13 cellular contexts compared by ENCODE assay signal in genomic region chr9:89382026-89382986, GRCh38.
DNase-seq lines count a peak whose midpoint lies in the region; ATAC-seq and TF ChIP-seq lines count a peak whose summit lies in the region.
"Had no signal": no experiment of that assay in that cellular context is flagged by ENCODE, and none has a peak within 500 bp of the region (broad histone marks: within the 10 kb centered on the region; RNA-seq: fewer than 3 reads in every experiment).

No MANE protein-coding gene starts in this region.

- H3K9me3 Mint-ChIP-seq in activated CD4-positive, alpha-beta T cell treated with anti-CD3 and anti-CD28 coated beads, Interleukin-2, amount 10 ng/mL, durations not matched to agents 24 days and 14 days, result no peaks in the 10 kb centered on the region
- no peaks in the 10 kb centered on the region for H3K9me3 Mint-ChIP-seq in T-cell
- H3K9me3 Mint-ChIP-seq in central memory CD8-positive, alpha-beta T cell, result no peaks in the 10 kb centered on the region
- H3K9me3 Mint-ChIP-seq in stimulated activated effector memory CD8-positive, alpha-beta T cell treated with anti-CD3 and anti-CD28 coated beads, Interleukin-12 subunit alpha, Interleukin-12 subunit beta, amount 100 ng/mL, for 72 hours, result no peaks in the 10 kb centered on the region

- WGBS in tibial nerve, 2 donors, result 87 to 90% methylated on average over 22 to 27 of the region's 27 CpGs

- peak overlapping the region; percentile 81 for H3K27ac Mint-ChIP-seq in activated CD4-positive, alpha-beta T cell treated with anti-CD3 and anti-CD28 coated beads, Interleukin-2, amount 10 ng/mL, durations not matched to agents 24 days and 14 days
- peak overlapping the region; percentile 72 to 89 for H3K27ac Mint-ChIP-seq in T-cell
- H3K27ac Mint-ChIP-seq in central memory CD8-positive, alpha-beta T cell (ENCODE audit: low read depth), result peak overlapping the region; percentile 62
- peak overlapping the region; percentile 90 for H3K27ac Mint-ChIP-seq in stimulated activated effector memory CD8-positive, alpha-beta T cell treated with anti-CD3 and anti-CD28 coated beads, Interleukin-12 subunit alpha, Interleukin-12 subunit beta, amount 100 ng/mL, for 72 hours

- H3K36me3 Mint-ChIP-seq in activated CD4-positive, alpha-beta T cell treated with anti-CD3 and anti-CD28 coated beads, Interleukin-2, amount 10 ng/mL, durations not matched to agents 24 days and 14 days (ENCODE audit: low read depth), result peaks cover 86% of the 10 kb centered on the region
- peaks cover 69% of the 10 kb centered on the region for H3K36me3 Mint-ChIP-seq in T-cell
- H3K36me3 Mint-ChIP-seq in central memory CD8-positive, alpha-beta T cell (ENCODE audit: insufficient read depth), result peaks cover 83% of the 10 kb centered on the region
- peaks cover 100% of the 10 kb centered on the region for H3K36me3 Mint-ChIP-seq in stimulated activated effector memory CD8-positive, alpha-beta T cell treated with anti-CD3 and anti-CD28 coated beads, Interleukin-12 subunit alpha, Interleukin-12 subunit beta, amount 100 ng/mL, for 72 hours

- ATAC-seq in T-cell (replicated peaks in 1 of 4), result no peak
- no peak for ATAC-seq in central memory CD8-positive, alpha-beta T cell (replicated peaks; ENCODE audit: extremely low read depth, poor library complexity, severe bottlenecking)
- ATAC-seq in stimulated activated effector memory CD8-positive, alpha-beta T cell treated with anti-CD3 and anti-CD28 coated beads, Interleukin-12 subunit alpha, Interleukin-12 subunit beta, amount 100 ng/mL, for 72 hours, result no peak
- ATAC-seq: A549, foreskin keratinocyte, Panc1 had no signal

- CTCF ChIA-PET in T-cell (lab: Charles Lee), result no interaction called here

- no peaks in the 10 kb centered on the region for H3K9me3 ChIP-seq in tibial nerve
- H3K9me3 ChIP-seq: A549 had no signal

- H3K27me3 Mint-ChIP-seq in activated CD4-positive, alpha-beta T cell treated with anti-CD3 and anti-CD28 coated beads, Interleukin-2, amount 10 ng/mL, durations not matched to agents 24 days and 14 days, result no peaks in the 10 kb centered on the region
- no peaks in the 10 kb centered on the region for H3K27me3 Mint-ChIP-seq in T-cell
- no peaks in the 10 kb centered on the region for H3K27me3 Mint-ChIP-seq in central memory CD8-positive, alpha-beta T cell

- no peak for TF ChIP-seq POLR2A in tibial nerve (IDR thresholded peaks at IDR 0.05)

- TF ChIP-seq EP300 in tibial nerve (IDR thresholded peaks at IDR 0.05), result no peak

- H3K4me3 ChIP-seq in tibial nerve, result no peak overlapping the region
- H3K4me3 ChIP-seq: A549, skin epidermis had no signal

- intact Hi-C loops in activated CD4-positive, alpha-beta T cell treated with anti-CD3 and anti-CD28 coated beads, Interleukin-2, amount 10 ng/mL, durations not matched to agents 24 days and 14 days (cut with micrococcal nuclease), result no loop called here

- no peaks in the 10 kb centered on the region for H3K27me3 ChIP-seq in tibial nerve
- H3K27me3 ChIP-seq: foreskin keratinocyte had no signal

- no peak overlapping the region for H3K27ac ChIP-seq in tibial nerve
- H3K27ac ChIP-seq: A549, foreskin keratinocyte, skin epidermis had no signal

- H3K4me1 ChIP-seq in tibial nerve, result peaks cover 0 to 3% (median under 1%) of the 10 kb centered on the region in 4 donors
- H3K4me1 ChIP-seq: A549, foreskin keratinocyte had no signal

- DNase-seq in activated CD4-positive, alpha-beta T cell treated with anti-CD3 and anti-CD28 coated beads, Interleukin-2, amount 10 ng/mL, durations not matched to agents 24 days and 14 days, result no peak
- DNase-seq in activated CD4-positive, alpha-beta T cell treated with anti-CD3 and anti-CD28 coated beads for 4 hours, result no peak
- DNase-seq in T-cell (no peak), tibial nerve (ENCODE audit: low spot score in 2 of 2) (no peak), SHP77 treated with DMSO at 0.1 percent for 48 hours (lab: John Stamatoyannopoulos, UW) (no peak), COR-L47 (lab: John Stamatoyannopoulos, UW) (no peak)
- no peak for DNase-seq in central memory CD8-positive, alpha-beta T cell (ENCODE audit: low spot score in 2 of 2)
- DNase-seq in stimulated activated effector memory CD8-positive, alpha-beta T cell treated with anti-CD3 and anti-CD28 coated beads, Interleukin-12 subunit alpha, Interleukin-12 subunit beta, amount 100 ng/mL, for 72 hours (ENCODE audit: low spot score in 2 of 2), result no peak
- DNase-seq: foreskin keratinocyte, NCI-H2081 had no signal

- TF ChIP-seq CTCF in tibial nerve (IDR thresholded peaks at IDR 0.05), result no peak

- H3K4me3 Mint-ChIP-seq in activated CD4-positive, alpha-beta T cell treated with anti-CD3 and anti-CD28 coated beads, Interleukin-2, amount 10 ng/mL, durations not matched to agents 24 days and 14 days, result no peak overlapping the region
- peak overlapping the region in 1 of 3 donors; percentile 31 for H3K4me3 Mint-ChIP-seq in T-cell
- H3K4me3 Mint-ChIP-seq in central memory CD8-positive, alpha-beta T cell, result no peak overlapping the region
- no peak overlapping the region for H3K4me3 Mint-ChIP-seq in stimulated activated effector memory CD8-positive, alpha-beta T cell treated with anti-CD3 and anti-CD28 coated beads, Interleukin-12 subunit alpha, Interleukin-12 subunit beta, amount 100 ng/mL, for 72 hours

- POLR2A ChIA-PET in T-cell (lab: Charles Lee), result interaction anchor here in 1 of 2 donors (0.5 kb wide), 1 partner anchor 75 kb away, joined by 6 read pairs; no protein-coding TSS in a partner anchor

- H3K4me1 Mint-ChIP-seq in activated CD4-positive, alpha-beta T cell treated with anti-CD3 and anti-CD28 coated beads, Interleukin-2, amount 10 ng/mL, durations not matched to agents 24 days and 14 days, result peaks cover 36% of the 10 kb centered on the region
- H3K4me1 Mint-ChIP-seq in T-cell, result peaks cover 49 to 56% (median 55%) of the 10 kb centered on the region in 3 donors
- peaks cover 18% of the 10 kb centered on the region for H3K4me1 Mint-ChIP-seq in central memory CD8-positive, alpha-beta T cell
- peaks cover 43% of the 10 kb centered on the region for H3K4me1 Mint-ChIP-seq in stimulated activated effector memory CD8-positive, alpha-beta T cell treated with anti-CD3 and anti-CD28 coated beads, Interleukin-12 subunit alpha, Interleukin-12 subunit beta, amount 100 ng/mL, for 72 hours

- peaks cover 0 to 98% (median 14%) of the 10 kb centered on the region in 3 donors for H3K36me3 ChIP-seq in tibial nerve
